Comparison of ENCODE assay signal across 12 cellular contexts in the genomic region with DNA sequence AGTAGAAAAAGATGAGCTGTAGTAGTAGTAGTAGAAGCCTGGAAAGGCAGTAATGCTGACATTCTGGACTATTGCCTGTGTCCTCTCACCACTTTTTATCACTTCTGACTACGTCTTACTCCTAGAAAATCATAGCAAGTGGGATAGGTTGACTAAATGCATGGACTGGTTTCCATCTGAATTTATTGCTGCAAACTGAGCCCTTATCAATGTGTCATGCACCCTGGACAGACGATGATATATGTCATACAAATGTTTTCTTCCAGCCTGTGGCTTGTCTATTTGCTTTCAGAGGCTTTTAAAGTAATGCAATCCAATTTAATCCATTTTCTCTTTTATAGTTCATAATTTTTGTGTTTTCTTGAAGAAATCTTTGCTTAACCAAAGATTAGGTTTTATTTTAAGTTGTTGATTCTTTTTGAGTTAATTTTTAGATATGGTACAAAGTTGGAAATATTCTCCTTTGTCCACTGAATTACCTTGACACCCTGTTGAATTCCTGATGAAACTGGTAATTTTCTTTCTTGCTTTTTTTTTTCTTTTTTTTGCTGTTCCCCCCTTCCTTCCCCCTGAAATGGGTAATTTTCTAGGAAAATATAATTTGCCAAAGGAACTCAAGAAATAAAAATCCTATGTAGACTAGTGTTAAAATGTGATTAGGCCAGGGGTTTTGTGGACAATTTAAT. TPM values are rescaled to one million over a fixed set of nuclear protein-coding genes. Genes with fewer than 3 reads are reported as not detected.
DNase-seq lines count a peak whose midpoint lies in the region; ATAC-seq and TF ChIP-seq lines count a peak whose summit lies in the region.
"Had no signal": no experiment of that assay in that cellular context is flagged by ENCODE, and none has a peak within 500 bp of the region (broad histone marks: within the 10 kb centered on the region; RNA-seq: fewer than 3 reads in every experiment).

No MANE protein-coding gene starts in this region.

- H3F3A ChIP-seq in neural cell (ENCODE audit: insufficient read depth, low read length, poor library complexity, severe bottlenecking), result no peaks in the 10 kb centered on the region

- CTCF ChIA-PET in mammary epithelial cell (lab: Charles Lee; ENCODE audit: low non-redundant PET), result no interaction called here

- peaks cover 24% of the 10 kb centered on the region for H3K4me1 ChIP-seq in ES-I3 (ENCODE audit: insufficient read depth, low read length)
- peaks cover 15% of the 10 kb centered on the region for H3K4me1 ChIP-seq in mammary epithelial cell (ENCODE audit: insufficient read depth, low read length)
- H3K4me1 ChIP-seq in colonic mucosa, result no peaks in the 10 kb centered on the region

- peak overlapping the region; percentile 11; the same call in 1 of the 2 replicates for H3K9ac ChIP-seq in ES-I3 (ENCODE audit: low read depth, low read length)
- H3K9ac ChIP-seq in mammary epithelial cell (ENCODE audit: insufficient read depth, low read length), result peak overlapping the region; percentile 82
- no peak overlapping the region for H3K9ac ChIP-seq in neural cell (ENCODE audit: low read length)
- H3K9ac ChIP-seq in colonic mucosa (ENCODE audit: low read depth in 2 of 2, low read length in 2 of 2), result no peak overlapping the region

- H4K20me1 ChIP-seq in mammary epithelial cell (ENCODE audit: insufficient read depth, low read length) (no peaks in the 10 kb centered on the region), neural cell (ENCODE audit: insufficient read depth) (no peaks in the 10 kb centered on the region)

- H3K4me3 ChIP-seq in mammary epithelial cell (replicated peaks in 1 of 3; ENCODE audit: insufficient read depth in 1 of 3, low read depth in 2 of 3, low read length in 3 of 3) (no peak overlapping the region), neural cell (ENCODE audit: low read length) (no peak overlapping the region), colonic mucosa (no peak overlapping the region)
- H3K4me3 ChIP-seq: stomach had no signal

- no peaks in the 10 kb centered on the region for H3K9me2 ChIP-seq in neural cell (ENCODE audit: insufficient read depth, low read length)

- H3K27ac ChIP-seq in mammary epithelial cell (ENCODE audit: insufficient read depth, low read depth, low read length), result peak overlapping the region; percentile 100
- H3K27ac ChIP-seq in neural cell (ENCODE audit: low read length), result peak overlapping the region; percentile 21
- H3K27ac ChIP-seq in colonic mucosa, result no peak overlapping the region

- H3K4me2 ChIP-seq in mammary epithelial cell (ENCODE audit: insufficient read depth, low read depth, low read length) (peak overlapping the region; percentile 72), neural cell (ENCODE audit: low read length) (no peak overlapping the region)

- H2AFZ ChIP-seq in mammary epithelial cell (ENCODE audit: low read depth, low read length), result no peak overlapping the region
- no peak overlapping the region for H2AFZ ChIP-seq in neural cell (ENCODE audit: low read depth, low read length)

- no peak for ATAC-seq in left lobe of liver

- H3K9me3 ChIP-seq in ES-I3 (ENCODE audit: control insufficient read depth, insufficient read depth, low read length), result no peaks in the 10 kb centered on the region
- no peaks in the 10 kb centered on the region for H3K9me3 ChIP-seq in mammary epithelial cell (replicated peaks; ENCODE audit: insufficient read depth, low read length)
- no peaks in the 10 kb centered on the region for H3K9me3 ChIP-seq in neural cell (ENCODE audit: low read length)
- H3K9me3 ChIP-seq in colonic mucosa, result no peaks in the 10 kb centered on the region
- H3K9me3 ChIP-seq: stomach had no signal

- BruUV-seq in mammary epithelial cell (replicated peaks; lab: Mats Ljungman, UMichigan), result no TSS peak

- TF ChIP-seq EP300 in neural cell (conservative IDR thresholded peaks at IDR 0.05; ENCODE audit: poor library complexity, severe bottlenecking), result peak; percentile 34

- DNase-seq in NCI-H2227 (lab: John Stamatoyannopoulos, UW; ENCODE audit: unreplicated experiment), result peak; percentile 16
- peak; percentile 40 for DNase-seq in mammary epithelial cell
- no peak for DNase-seq in NCI-H2081 (lab: John Stamatoyannopoulos, UW)
- no peak for DNase-seq in colonic mucosa
- no peak for DNase-seq in DMS114 treated with DMSO at 0.1 percent for 48 hours (lab: John Stamatoyannopoulos, UW; ENCODE audit: unreplicated experiment)
- no peak for DNase-seq in left lobe of liver (ENCODE audit: low spot score)
- DNase-seq: mesendoderm; NCI-H446 treated with DMSO at 0.1 percent for 48 hours; stimulated activated CD4-positive, alpha-beta T cell treated with anti-CD3 and anti-CD28 coated beads, Interleukin-4, amount 100 ng/mL, for 4 hours; stomach had no signal

- H3K36me3 ChIP-seq in ES-I3 (ENCODE audit: insufficient read depth, low read length) (no peaks in the 10 kb centered on the region), mammary epithelial cell (ENCODE audit: insufficient read depth, low read length) (no peaks in the 10 kb centered on the region), neural cell (ENCODE audit: insufficient read depth, low read length) (no peaks in the 10 kb centered on the region), colonic mucosa (no peaks in the 10 kb centered on the region)
- H3K36me3 ChIP-seq: stomach had no signal

- dilution Hi-C loops in mammary epithelial cell (cut with HindIII; ENCODE audit: low sequenced_read_pairs), result no loop called here

- no peaks in the 10 kb centered on the region for H3K27me3 ChIP-seq in mammary epithelial cell (ENCODE audit: insufficient read depth, low read length)
- no peaks in the 10 kb centered on the region for H3K27me3 ChIP-seq in neural cell (ENCODE audit: insufficient read depth, low read depth, low read length)
- no peaks in the 10 kb centered on the region for H3K27me3 ChIP-seq in colonic mucosa
- H3K27me3 ChIP-seq: stomach had no signal

- H3K79me2 ChIP-seq in mammary epithelial cell (ENCODE audit: insufficient read depth, low read length) (peaks cover 31% of the 10 kb centered on the region), neural cell (replicated peaks; ENCODE audit: insufficient read depth, low read length) (peaks cover 13% of the 10 kb centered on the region)

- TF ChIP-seq CTCF in mammary epithelial cell (conservative IDR thresholded peaks at IDR 0.05 in 1 of 2, IDR thresholded peaks at IDR 0.05 in 1 of 2; ENCODE audit: extremely low read depth in 1 of 2, insufficient read depth in 1 of 2, low read depth in 1 of 2, low read length in 2 of 2) (no peak), neural cell (IDR thresholded peaks at IDR 0.05; ENCODE audit: poor library complexity, severe bottlenecking) (no peak), colonic mucosa (IDR thresholded peaks at IDR 0.05) (no peak)

- TF ChIP-seq RAD21 in neural cell (conservative IDR thresholded peaks at IDR 0.05), result no peak

- 89% methylated on average over 2 of the region's 2 CpGs for WGBS in mammary epithelial cell (ENCODE audit: low coverage, missing lambda C conversion rate)

- in situ Hi-C loops in mammary epithelial cell (cut with MboI; ENCODE audit: low sequenced_read_pairs in 2 of 2), result no loop called here

- intact Hi-C loops in mammary epithelial cell (cut with micrococcal nuclease) (loop anchor here (2.0 kb wide), 1 partner anchor 88 kb away; no protein-coding TSS in a partner anchor), colonic mucosa (cut with DNase I) (no loop called here)

TF ChIP-seq in neural cell, 6 proteins besides CTCF, POLR2A, EP300 and RAD21:
- peak; percentile 26 for TF ChIP-seq POLR2AphosphoS5 (IDR thresholded peaks at IDR 0.05)
- TF ChIP-seq EZH2 (IDR thresholded peaks at IDR 0.05; ENCODE audit: borderline replicate concordance, insufficient read depth, low read length, poor library complexity, severe bottlenecking), result no peak

RNA-seq across cellular contexts. Expression of gene PHACTR4, which starts 47.1 kb away (rescaled TPM):
- 10 to 100 TPM; 14.7 to 34.1 TPM for total RNA-seq in mammary epithelial cell
- polyA plus RNA-seq in mammary epithelial cell, result 4.5 TPM
- polyA minus RNA-seq in mammary epithelial cell, result 44.7 TPM
- 7.8 and 7.9 TPM in 2 replicates for polyA plus RNA-seq in neural cell
- 13.9 and 15.5 TPM in 2 replicates for polyA minus RNA-seq in neural cell
- total RNA-seq in colonic mucosa, result 10 to 100 TPM; 43.1 to 49.8 TPM
- 23.5 TPM for total RNA-seq in left lobe of liver

Comparison
In these comparisons a context has a peak if more than half of its experiments do, and no peak if none do; other contexts are left out.
1. H3K9ac ChIP-seq: peak in ES-I3 (single experiment) and mammary epithelial cell (single experiment); none in neural cell (single experiment) and colonic mucosa (0 of 2).
2. DNase-seq: peak in NCI-H2227 (single experiment) and mammary epithelial cell (single experiment); none in NCI-H2081 (0 of 2), colonic mucosa (single experiment), DMS114 treated with DMSO at 0.1 percent for 48 hours (single experiment) and left lobe of liver (single experiment).